ENCODE assay signal across 8 cellular contexts in the genomic region with DNA sequence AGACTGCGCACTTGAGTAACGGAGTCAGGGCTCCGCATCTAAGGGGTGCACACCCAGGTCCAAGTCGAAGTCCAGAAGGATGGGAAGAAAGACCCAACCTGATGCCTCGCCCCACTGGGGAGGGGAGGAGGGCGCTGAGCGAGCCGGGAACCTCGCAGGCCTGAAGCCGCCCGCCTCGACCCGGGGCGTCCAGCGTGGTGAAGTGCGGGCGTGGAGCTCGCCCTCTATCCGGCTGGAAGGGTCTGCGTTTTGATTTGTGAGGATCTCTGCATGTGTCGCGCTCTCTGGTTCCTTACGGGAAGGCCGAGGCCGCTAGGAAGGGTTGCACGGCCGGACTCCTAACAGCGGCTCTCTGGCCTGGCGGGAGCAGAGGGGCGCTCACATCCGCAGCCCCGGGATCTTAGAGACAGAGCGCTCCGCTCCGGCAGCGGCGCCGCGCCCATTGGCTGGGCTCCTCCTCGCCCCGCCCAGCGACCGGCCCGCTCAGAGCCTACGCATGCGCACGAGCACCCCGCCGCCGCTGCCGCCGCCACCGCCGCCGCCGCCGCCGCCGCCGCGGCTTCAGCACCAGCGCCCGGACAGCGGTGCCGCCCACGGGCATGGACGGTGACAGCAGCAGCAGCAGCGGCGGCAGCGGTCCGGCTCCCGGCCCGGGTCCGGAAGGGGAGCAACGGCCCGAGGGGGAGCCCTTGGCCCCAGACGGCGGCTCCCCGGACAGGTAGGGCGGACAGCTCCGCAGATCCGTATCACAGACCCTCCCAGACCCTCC. TPM values are rescaled to one million over a fixed set of nuclear protein-coding genes. Genes with fewer than 3 reads are reported as not detected.
DNase-seq lines count a peak whose midpoint lies in the region; ATAC-seq lines count a peak whose summit lies in the region.

A gene with protein sequence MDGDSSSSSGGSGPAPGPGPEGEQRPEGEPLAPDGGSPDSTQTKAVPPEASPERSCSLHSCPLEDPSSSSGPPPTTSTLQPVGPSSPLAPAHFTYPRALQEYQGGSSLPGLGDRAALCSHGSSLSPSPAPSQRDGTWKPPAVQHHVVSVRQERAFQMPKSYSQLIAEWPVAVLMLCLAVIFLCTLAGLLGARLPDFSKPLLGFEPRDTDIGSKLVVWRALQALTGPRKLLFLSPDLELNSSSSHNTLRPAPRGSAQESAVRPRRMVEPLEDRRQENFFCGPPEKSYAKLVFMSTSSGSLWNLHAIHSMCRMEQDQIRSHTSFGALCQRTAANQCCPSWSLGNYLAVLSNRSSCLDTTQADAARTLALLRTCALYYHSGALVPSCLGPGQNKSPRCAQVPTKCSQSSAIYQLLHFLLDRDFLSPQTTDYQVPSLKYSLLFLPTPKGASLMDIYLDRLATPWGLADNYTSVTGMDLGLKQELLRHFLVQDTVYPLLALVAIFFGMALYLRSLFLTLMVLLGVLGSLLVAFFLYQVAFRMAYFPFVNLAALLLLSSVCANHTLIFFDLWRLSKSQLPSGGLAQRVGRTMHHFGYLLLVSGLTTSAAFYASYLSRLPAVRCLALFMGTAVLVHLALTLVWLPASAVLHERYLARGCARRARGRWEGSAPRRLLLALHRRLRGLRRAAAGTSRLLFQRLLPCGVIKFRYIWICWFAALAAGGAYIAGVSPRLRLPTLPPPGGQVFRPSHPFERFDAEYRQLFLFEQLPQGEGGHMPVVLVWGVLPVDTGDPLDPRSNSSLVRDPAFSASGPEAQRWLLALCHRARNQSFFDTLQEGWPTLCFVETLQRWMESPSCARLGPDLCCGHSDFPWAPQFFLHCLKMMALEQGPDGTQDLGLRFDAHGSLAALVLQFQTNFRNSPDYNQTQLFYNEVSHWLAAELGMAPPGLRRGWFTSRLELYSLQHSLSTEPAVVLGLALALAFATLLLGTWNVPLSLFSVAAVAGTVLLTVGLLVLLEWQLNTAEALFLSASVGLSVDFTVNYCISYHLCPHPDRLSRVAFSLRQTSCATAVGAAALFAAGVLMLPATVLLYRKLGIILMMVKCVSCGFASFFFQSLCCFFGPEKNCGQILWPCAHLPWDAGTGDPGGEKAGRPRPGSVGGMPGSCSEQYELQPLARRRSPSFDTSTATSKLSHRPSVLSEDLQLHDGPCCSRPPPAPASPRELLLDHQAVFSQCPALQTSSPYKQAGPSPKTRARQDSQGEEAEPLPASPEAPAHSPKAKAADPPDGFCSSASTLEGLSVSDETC (N-terminal part only) (plus strand): TSS at position 497 of the 769 bp plus-strand sequence. CDS start 103 bp downstream, at position 600.

- ATAC-seq in GM18498 (IDR thresholded peaks at IDR 0.05; ENCODE audit: unreplicated experiment) (peak; percentile 75), HG02870 (IDR thresholded peaks at IDR 0.05; ENCODE audit: unreplicated experiment) (peak; percentile 71), right cardiac atrium (peak; percentile 90)

- no peaks in the 10 kb centered on the region for H3K4me1 ChIP-seq in right cardiac atrium (ENCODE audit: control insufficient read depth, insufficient read depth, low read length)
- H3K4me1 ChIP-seq in urinary bladder (ENCODE audit: insufficient read depth): no peaks in the 10 kb centered on the region

- intact Hi-C loops in right cardiac atrium (cut with DNase I): loop anchor here in 1 of 4 donors (5.0 kb wide), 1 partner anchor 36 kb away; the partner anchor contains the start of gene INAFM2

- WGBS in right cardiac atrium: 3% methylated on average over 81 of the region's 82 CpGs
- 3% methylated on average over 82 of the region's 82 CpGs for WGBS in urinary bladder

- H3K27ac ChIP-seq in right cardiac atrium (ENCODE audit: low read length) (peak within 1 kb of the TSS; percentile 4), urinary bladder (ENCODE audit: low read depth) (no peak within 1 kb of the TSS)

- H3K9me3 ChIP-seq in right cardiac atrium (ENCODE audit: control insufficient read depth, low read length): no peaks in the 10 kb centered on the region

- DNase-seq in NCI-H1930 (lab: John Stamatoyannopoulos, UW): peak; percentile 67 to 72
- peak; percentile 87 for DNase-seq in T-helper 9 cell
- peak in 56 of 58 donors; percentile 20 to 90 (median 80) for DNase-seq in anterior cingulate cortex (lab: John Stamatoyannopoulos, UW)
- peak; percentile 89 to 96 (median 96) for DNase-seq in right cardiac atrium
- peak; percentile 87 for DNase-seq in putamen (ENCODE audit: low spot score)

- H3K4me3 ChIP-seq in right cardiac atrium (ENCODE audit: low read length) (peak within 1 kb of the TSS; percentile 53), urinary bladder (ENCODE audit: low read depth, low read length) (peak within 1 kb of the TSS; percentile 52)

- H3K36me3 ChIP-seq in urinary bladder (ENCODE audit: insufficient read depth): no peaks in the 10 kb centered on the region

- no peaks in the 10 kb centered on the region for H3K27me3 ChIP-seq in right cardiac atrium (ENCODE audit: control insufficient read depth, insufficient read depth)

RNA-seq across cellular contexts. Expression of the gene that starts here (rescaled TPM):
- total RNA-seq in right cardiac atrium (1 to 10 TPM in 2 of 4 donors, under 1 TPM in 2; 0.85 to 4.6 (median 0.97) TPM), urinary bladder (0.63 TPM)
- polyA plus RNA-seq in right cardiac atrium (2.4 TPM), urinary bladder (0.27 TPM)
